8 cellular contexts compared by ENCODE assay signal in the genomic region with DNA sequence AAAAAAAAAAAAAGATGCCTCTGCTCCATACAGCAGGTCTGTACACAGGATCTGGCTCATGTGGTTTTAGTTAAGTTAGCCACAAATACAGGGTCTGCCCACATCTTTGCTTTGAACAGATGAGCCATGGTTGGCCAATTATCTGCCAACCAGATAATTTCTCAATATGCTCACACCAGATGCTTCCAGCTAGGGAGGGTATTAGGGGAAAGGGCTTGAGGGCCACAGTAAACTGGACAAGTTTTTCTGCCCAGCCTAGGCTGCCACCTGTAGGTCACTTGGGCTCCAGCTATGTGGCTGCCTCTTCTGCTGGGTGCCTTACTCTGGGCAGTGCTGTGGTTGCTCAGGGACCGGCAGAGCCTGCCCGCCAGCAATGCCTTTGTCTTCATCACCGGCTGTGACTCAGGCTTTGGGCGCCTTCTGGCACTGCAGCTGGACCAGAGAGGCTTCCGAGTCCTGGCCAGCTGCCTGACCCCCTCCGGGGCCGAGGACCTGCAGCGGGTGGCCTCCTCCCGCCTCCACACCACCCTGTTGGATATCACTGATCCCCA. TPM values are rescaled to one million over a fixed set of nuclear protein-coding genes. Genes with fewer than 3 reads are reported as not detected.
DNase-seq lines count a peak whose midpoint lies in the region; ATAC-seq, FAIRE-seq and TF ChIP-seq lines count a peak whose summit lies in the region.

No MANE protein-coding gene starts in this region.

- BruUV-seq in HepG2 (replicated peaks; lab: Mats Ljungman, UMichigan): TSS peak; percentile 13

- H2AFZ ChIP-seq in HepG2 (ENCODE audit: low read length): no peak overlapping the region

- H3K4me2 ChIP-seq in HepG2 (ENCODE audit: low read depth, low read length): peak overlapping the region; percentile 62

- H3K27me3 ChIP-seq in HepG2 (ENCODE audit: control insufficient read depth in 1 of 2, insufficient read depth in 2 of 2, low read length in 2 of 2) (no peaks in the 10 kb centered on the region), upper lobe of right lung (no peaks in the 10 kb centered on the region)

- no peaks in the 10 kb centered on the region for H3K79me2 ChIP-seq in HepG2 (ENCODE audit: insufficient read depth, low read length)

- TF ChIP-seq POLR2A in HepG2 (IDR thresholded peaks at IDR 0.05; ENCODE audit: insufficient read depth in 1 of 2, low read depth in 2 of 2, low read length in 2 of 2): no peak

- CTCF ChIA-PET in HepG2 (lab: Yijun Ruan, JAX; ENCODE audit: low intra/inter-chr PET ratio, low total read pairs): interaction anchor here (1.0 to 2.5 kb wide), 4 partner anchors 16 to 61 kb away, joined by 4 to 13 read pairs (median 6); a partner anchor contains a TSS

- no peak overlapping the region for H3K9ac ChIP-seq in HepG2 (ENCODE audit: insufficient read depth, low read depth, low read length)

- intact Hi-C loops in HepG2 (cut with micrococcal nuclease; ENCODE audit: unreplicated experiment): loop anchor here (1.0 to 5.0 kb wide), 5 partner anchors 14 to 534 kb away; a partner anchor contains a TSS
- intact Hi-C loops in upper lobe of right lung (cut with DNase I): no loop called here

- H4K20me1 ChIP-seq in HepG2 (ENCODE audit: insufficient read depth, low read length): 0 out of 2 replicates have a peak, but pooled peaks cover 2% of the 10 kb centered on the region

- TF ChIP-seq EP300 in HepG2 (IDR thresholded peaks at IDR 0.05; ENCODE audit: low read depth in 2 of 2, low read length in 2 of 2) (no peak), HepG2 (CRISPR knock-in tag; IDR thresholded peaks at IDR 0.05; ENCODE audit: borderline replicate concordance) (no peak)

- H3K4me3 ChIP-seq in GM12864 (ENCODE audit: low read depth, low read length): no peak overlapping the region
- H3K4me3 ChIP-seq in HepG2 (replicated peaks in 1 of 3; ENCODE audit: insufficient read depth in 1 of 3, low read depth in 2 of 3, low read length in 3 of 3): peak overlapping the region in 2 of 3 experiments; percentile 15 to 46; a peak in 1 of 6 replicates
- no peak overlapping the region for H3K4me3 ChIP-seq in upper lobe of right lung

- H3K36me3 ChIP-seq in HepG2 (replicated peaks in 1 of 2; ENCODE audit: control insufficient read depth in 1 of 2, insufficient read depth in 2 of 2, low read length in 2 of 2): peaks cover 6 to 16% of the 10 kb centered on the region in 2 experiments
- peaks cover 41% of the 10 kb centered on the region for H3K36me3 ChIP-seq in upper lobe of right lung

- peak overlapping the region; percentile 59 for H3K27ac ChIP-seq in HepG2 (ENCODE audit: extremely low read length, insufficient read depth, low read length)
- H3K27ac ChIP-seq in upper lobe of right lung: no peak overlapping the region

- peak; percentile 81 for TF ChIP-seq RAD21 in HepG2 (CRISPR knock-in tag; IDR thresholded peaks at IDR 0.05)

- peak; percentile 51 for FAIRE-seq in HepG2 (lab: Jason Lieb, UNC)

- peak; percentile 80 for ATAC-seq in HepG2
- ATAC-seq in upper lobe of right lung: peak; percentile 76
- no peak for ATAC-seq in GM19452 (IDR thresholded peaks at IDR 0.05; ENCODE audit: unreplicated experiment)

- DNase-seq in GM12864 (ENCODE audit: low read depth): no peak
- peak; percentile 94 for DNase-seq in NCI-H446 treated with DMSO at 0.1 percent for 48 hours (lab: John Stamatoyannopoulos, UW)
- peak; percentile 63 for DNase-seq in cerebellar cortex (ENCODE audit: low spot score)
- DNase-seq in HepG2 (ENCODE audit: low spot score): peak; percentile 55
- DNase-seq in upper lobe of right lung: peak; percentile 78
- DNase-seq in stimulated activated CD4-positive, alpha-beta T cell treated with anti-CD3 and anti-CD28 coated beads, Interleukin-12 subunit alpha, Interleukin-12 subunit beta, amount 100 ng/mL, for 4 hours: no peak
- no peak for DNase-seq in NCI-H2107 (lab: John Stamatoyannopoulos, UW)

- in situ Hi-C loops in HepG2 (cut with HindIII; ENCODE audit: extremely low pct_ligation_motif_present, low pct_unique_long_range_greater_than_20kb): no loop called here

- WGBS in HepG2 (ENCODE audit: low lambda C conversion rate): 90% methylated on average over 2 of the region's 9 CpGs

- POLR2A ChIA-PET in HepG2 (lab: Yijun Ruan, JAX): interaction anchor here (0.6 to 5.3 kb wide), 11 partner anchors 8 to 289 kb away, joined by 3 to 38 read pairs (median 5); a partner anchor contains a TSS

- H3K9me3 ChIP-seq in HepG2 (ENCODE audit: low read length) (no peaks in the 10 kb centered on the region), upper lobe of right lung (no peaks in the 10 kb centered on the region)

- TF ChIP-seq CTCF in GM12864 (IDR thresholded peaks at IDR 0.05; ENCODE audit: low read depth, low read length, missing control alignments): peak; percentile 48
- peak; percentile 84 for TF ChIP-seq CTCF in HepG2 (CRISPR knock-in tag; IDR thresholded peaks at IDR 0.05)
- TF ChIP-seq CTCF in upper lobe of right lung (IDR thresholded peaks at IDR 0.05): peak; percentile 53

- H3K4me1 ChIP-seq in HepG2 (ENCODE audit: insufficient read depth, low read length): peaks cover 81% of the 10 kb centered on the region
- peaks cover 57% of the 10 kb centered on the region for H3K4me1 ChIP-seq in upper lobe of right lung

RNA-seq across cellular contexts. Expression of a gene that starts 0.8 kb away (rescaled TPM):
- 1.0 and 2.6 TPM in 2 replicates for total RNA-seq in HepG2 (2016; rRNA removed; fragmentation: Illumina TruSeq; extraction: Trizol)
- 1.2 and 1.5 TPM in 2 replicates for total RNA-seq in HepG2 (2016; cell fraction: cytosol; rRNA removed; fragmentation: Illumina TruSeq; extraction: Trizol; ENCODE audit: low read depth)
- total RNA-seq in HepG2 (2016; cell fraction: insoluble cytoplasmic fraction; rRNA removed; fragmentation: Illumina TruSeq; extraction: Trizol): 1.2 and 2.6 TPM in 2 replicates
- 1.3 and 1.5 TPM in 2 replicates for total RNA-seq in HepG2 (2016; cell fraction: membrane; rRNA removed; fragmentation: Illumina TruSeq; extraction: Trizol)
- 4.5 and 6.2 TPM in 2 replicates for total RNA-seq in HepG2 (2016; cell fraction: nucleus; rRNA removed; fragmentation: Illumina TruSeq; extraction: Trizol)
- polyA plus RNA-seq in HepG2 (2011; rRNA removed): 5.7 TPM in 2 replicates
- polyA plus RNA-seq in HepG2 (2011; cell fraction: cytosol; rRNA removed): 2.4 and 3.4 TPM in 2 replicates
- 17.8 and 19.4 TPM in 2 replicates for polyA plus RNA-seq in HepG2 (2011; cell fraction: nucleus; rRNA removed)
- 3.3 and 4.2 TPM in 2 replicates for polyA plus RNA-seq in HepG2 (2012)
- polyA plus RNA-seq in HepG2 (2016; cell fraction: cytosol; fragmentation: Illumina TruSeq; extraction: Trizol; ENCODE audit: low read depth): 0.41 and 0.84 TPM in 2 replicates
- polyA plus RNA-seq in HepG2 (2016; cell fraction: insoluble cytoplasmic fraction; fragmentation: Illumina TruSeq; extraction: Trizol; ENCODE audit: low read depth): 0.71 and 0.91 TPM in 2 replicates
- 1.0 and 1.1 TPM in 2 replicates for polyA plus RNA-seq in HepG2 (2016; cell fraction: membrane; fragmentation: Illumina TruSeq; extraction: Trizol; ENCODE audit: low read depth)
- 9.3 and 11.2 TPM in 2 replicates for polyA plus RNA-seq in HepG2 (2016; cell fraction: nucleus; fragmentation: Illumina TruSeq; extraction: Trizol; ENCODE audit: insufficient read depth, low read depth)
- polyA minus RNA-seq in HepG2 (2011; rRNA and poly(A)+ RNA removed; ENCODE audit: low replicate concordance): 4.1 and 8.8 TPM in 2 replicates
- 0.53 and 0.79 TPM in 2 replicates for polyA minus RNA-seq in HepG2 (2011; cell fraction: cytosol; rRNA and poly(A)+ RNA removed)
- 11.6 and 16.1 TPM in 2 replicates for polyA minus RNA-seq in HepG2 (2011; cell fraction: nucleus; rRNA and poly(A)+ RNA removed)
- total RNA-seq in upper lobe of right lung: 6.0 TPM

RNA-seq across cellular contexts. Expression of a gene that starts 5.1 kb away (rescaled TPM):
- total RNA-seq in HepG2 (2016; rRNA removed; fragmentation: Illumina TruSeq; extraction: Trizol) (95.3 and 99.7 TPM in 2 replicates), upper lobe of right lung (129 TPM)
- total RNA-seq in HepG2 (2016; cell fraction: cytosol; rRNA removed; fragmentation: Illumina TruSeq; extraction: Trizol; ENCODE audit: low read depth): 118 and 144 TPM in 2 replicates
- total RNA-seq in HepG2 (2016; cell fraction: insoluble cytoplasmic fraction; rRNA removed; fragmentation: Illumina TruSeq; extraction: Trizol): 97.9 and 110 TPM in 2 replicates
- 102 and 108 TPM in 2 replicates for total RNA-seq in HepG2 (2016; cell fraction: membrane; rRNA removed; fragmentation: Illumina TruSeq; extraction: Trizol)
- 34.2 and 48.7 TPM in 2 replicates for total RNA-seq in HepG2 (2016; cell fraction: nucleus; rRNA removed; fragmentation: Illumina TruSeq; extraction: Trizol)
- polyA plus RNA-seq in HepG2 (2011; rRNA removed): 50.5 and 55.1 TPM in 2 replicates
- polyA plus RNA-seq in HepG2 (2011; cell fraction: cytosol; rRNA removed): 74.9 and 112 TPM in 2 replicates
- polyA plus RNA-seq in HepG2 (2011; cell fraction: nucleus; rRNA removed): 22.5 and 27.2 TPM in 2 replicates
- 34.8 and 38.2 TPM in 2 replicates for polyA plus RNA-seq in HepG2 (2012)
- polyA plus RNA-seq in HepG2 (2016; cell fraction: cytosol; fragmentation: Illumina TruSeq; extraction: Trizol; ENCODE audit: low read depth): 149 and 162 TPM in 2 replicates
- polyA plus RNA-seq in HepG2 (2016; cell fraction: insoluble cytoplasmic fraction; fragmentation: Illumina TruSeq; extraction: Trizol; ENCODE audit: low read depth): 107 and 112 TPM in 2 replicates
- polyA plus RNA-seq in HepG2 (2016; cell fraction: membrane; fragmentation: Illumina TruSeq; extraction: Trizol; ENCODE audit: low read depth): 91.5 and 100 TPM in 2 replicates
- 64.2 and 67.2 TPM in 2 replicates for polyA plus RNA-seq in HepG2 (2016; cell fraction: nucleus; fragmentation: Illumina TruSeq; extraction: Trizol; ENCODE audit: insufficient read depth, low read depth)
- 21.9 and 89.7 TPM in 2 replicates for polyA minus RNA-seq in HepG2 (2011; rRNA and poly(A)+ RNA removed; ENCODE audit: low replicate concordance)
- polyA minus RNA-seq in HepG2 (2011; cell fraction: cytosol; rRNA and poly(A)+ RNA removed): 6.7 and 11.0 TPM in 2 replicates
- polyA minus RNA-seq in HepG2 (2011; cell fraction: nucleus; rRNA and poly(A)+ RNA removed): 7.8 and 8.2 TPM in 2 replicates

RNA-seq across cellular contexts. Expression of a gene that starts 7.8 kb away (rescaled TPM):
- 134 and 277 TPM in 2 replicates for total RNA-seq in HepG2 (2016; rRNA removed; fragmentation: Illumina TruSeq; extraction: Trizol)
- total RNA-seq in HepG2 (2016; cell fraction: cytosol; rRNA removed; fragmentation: Illumina TruSeq; extraction: Trizol; ENCODE audit: low read depth): 129 and 132 TPM in 2 replicates
- 128 and 284 TPM in 2 replicates for total RNA-seq in HepG2 (2016; cell fraction: insoluble cytoplasmic fraction; rRNA removed; fragmentation: Illumina TruSeq; extraction: Trizol)
- total RNA-seq in HepG2 (2016; cell fraction: membrane; rRNA removed; fragmentation: Illumina TruSeq; extraction: Trizol): 138 and 152 TPM in 2 replicates
- 203 and 224 TPM in 2 replicates for total RNA-seq in HepG2 (2016; cell fraction: nucleus; rRNA removed; fragmentation: Illumina TruSeq; extraction: Trizol)
- polyA plus RNA-seq in HepG2 (2011; rRNA removed): 211 and 234 TPM in 2 replicates
- 424 and 444 TPM in 2 replicates for polyA plus RNA-seq in HepG2 (2011; cell fraction: cytosol; rRNA removed)
- 140 and 196 TPM in 2 replicates for polyA plus RNA-seq in HepG2 (2011; cell fraction: nucleus; rRNA removed)
- 226 and 283 TPM in 2 replicates for polyA plus RNA-seq in HepG2 (2012)
- 186 and 213 TPM in 2 replicates for polyA plus RNA-seq in HepG2 (2016; cell fraction: cytosol; fragmentation: Illumina TruSeq; extraction: Trizol; ENCODE audit: low read depth)
- polyA plus RNA-seq in HepG2 (2016; cell fraction: insoluble cytoplasmic fraction; fragmentation: Illumina TruSeq; extraction: Trizol; ENCODE audit: low read depth): 153 and 161 TPM in 2 replicates
- polyA plus RNA-seq in HepG2 (2016; cell fraction: membrane; fragmentation: Illumina TruSeq; extraction: Trizol; ENCODE audit: low read depth): 149 and 167 TPM in 2 replicates
- 381 and 422 TPM in 2 replicates for polyA plus RNA-seq in HepG2 (2016; cell fraction: nucleus; fragmentation: Illumina TruSeq; extraction: Trizol; ENCODE audit: insufficient read depth, low read depth)
- 159 and 211 TPM in 2 replicates for polyA minus RNA-seq in HepG2 (2011; rRNA and poly(A)+ RNA removed; ENCODE audit: low replicate concordance)
- polyA minus RNA-seq in HepG2 (2011; cell fraction: cytosol; rRNA and poly(A)+ RNA removed): 94.7 and 99.2 TPM in 2 replicates
- polyA minus RNA-seq in HepG2 (2011; cell fraction: nucleus; rRNA and poly(A)+ RNA removed): 47.0 and 55.9 TPM in 2 replicates
- total RNA-seq in upper lobe of right lung: 1,158 TPM

RNA-seq across cellular contexts. Expression of a gene that starts 13.3 kb away (rescaled TPM):
- total RNA-seq in HepG2 (2016; rRNA removed; fragmentation: Illumina TruSeq; extraction: Trizol) (0.24 and 0.75 TPM in 2 replicates), upper lobe of right lung (14.7 TPM)
- not detected in 2 replicates for total RNA-seq in HepG2 (2016; cell fraction: cytosol; rRNA removed; fragmentation: Illumina TruSeq; extraction: Trizol; ENCODE audit: low read depth)
- total RNA-seq in HepG2 (2016; cell fraction: insoluble cytoplasmic fraction; rRNA removed; fragmentation: Illumina TruSeq; extraction: Trizol): 0.15 and 0.35 TPM in 2 replicates
- 0.03 and 0.14 TPM in 2 replicates for total RNA-seq in HepG2 (2016; cell fraction: membrane; rRNA removed; fragmentation: Illumina TruSeq; extraction: Trizol)
- 1.3 and 1.5 TPM in 2 replicates for total RNA-seq in HepG2 (2016; cell fraction: nucleus; rRNA removed; fragmentation: Illumina TruSeq; extraction: Trizol)
- 0.65 and 1.8 TPM in 2 replicates for polyA plus RNA-seq in HepG2 (2011; rRNA removed)
- polyA plus RNA-seq in HepG2 (2011; cell fraction: cytosol; rRNA removed): 0.16 and 0.28 TPM in 2 replicates
- 12.1 and 12.6 TPM in 2 replicates for polyA plus RNA-seq in HepG2 (2011; cell fraction: nucleus; rRNA removed)
- 1.1 and 1.2 TPM in 2 replicates for polyA plus RNA-seq in HepG2 (2012)
- polyA plus RNA-seq in HepG2 (2016; cell fraction: cytosol; fragmentation: Illumina TruSeq; extraction: Trizol; ENCODE audit: low read depth): not detected in 2 replicates
- polyA plus RNA-seq in HepG2 (2016; cell fraction: insoluble cytoplasmic fraction; fragmentation: Illumina TruSeq; extraction: Trizol; ENCODE audit: low read depth): 0.28 TPM in 1 of 2 replicates, not detected in the other
- not detected in 2 replicates for polyA plus RNA-seq in HepG2 (2016; cell fraction: membrane; fragmentation: Illumina TruSeq; extraction: Trizol; ENCODE audit: low read depth)
- polyA plus RNA-seq in HepG2 (2016; cell fraction: nucleus; fragmentation: Illumina TruSeq; extraction: Trizol; ENCODE audit: insufficient read depth, low read depth): 1.7 and 2.7 TPM in 2 replicates
- 1.4 and 1.9 TPM in 2 replicates for polyA minus RNA-seq in HepG2 (2011; rRNA and poly(A)+ RNA removed; ENCODE audit: low replicate concordance)
- polyA minus RNA-seq in HepG2 (2011; cell fraction: cytosol; rRNA and poly(A)+ RNA removed): not detected in 2 replicates
- polyA minus RNA-seq in HepG2 (2011; cell fraction: nucleus; rRNA and poly(A)+ RNA removed): 2.2 and 3.1 TPM in 2 replicates

RNA-seq across cellular contexts. Expression of a gene that starts 22.0 kb away (rescaled TPM):
- 1.4 and 1.5 TPM in 2 replicates for total RNA-seq in HepG2 (2016; rRNA removed; fragmentation: Illumina TruSeq; extraction: Trizol)
- 5.4 and 5.8 TPM in 2 replicates for total RNA-seq in HepG2 (2016; cell fraction: cytosol; rRNA removed; fragmentation: Illumina TruSeq; extraction: Trizol; ENCODE audit: low read depth)
- total RNA-seq in HepG2 (2016; cell fraction: insoluble cytoplasmic fraction; rRNA removed; fragmentation: Illumina TruSeq; extraction: Trizol): 0.56 and 1.8 TPM in 2 replicates
- total RNA-seq in HepG2 (2016; cell fraction: membrane; rRNA removed; fragmentation: Illumina TruSeq; extraction: Trizol): 6.1 and 6.4 TPM in 2 replicates
- 0.53 and 1.2 TPM in 2 replicates for total RNA-seq in HepG2 (2016; cell fraction: nucleus; rRNA removed; fragmentation: Illumina TruSeq; extraction: Trizol)
- 0.63 and 1.0 TPM in 2 replicates for polyA plus RNA-seq in HepG2 (2011; rRNA removed)
- 0.85 and 1.1 TPM in 2 replicates for polyA plus RNA-seq in HepG2 (2011; cell fraction: cytosol; rRNA removed)
- 0.83 and 1.1 TPM in 2 replicates for polyA plus RNA-seq in HepG2 (2011; cell fraction: nucleus; rRNA removed)
- polyA plus RNA-seq in HepG2 (2012): 0.56 and 1.0 TPM in 2 replicates
- 14.3 and 14.9 TPM in 2 replicates for polyA plus RNA-seq in HepG2 (2016; cell fraction: cytosol; fragmentation: Illumina TruSeq; extraction: Trizol; ENCODE audit: low read depth)
- polyA plus RNA-seq in HepG2 (2016; cell fraction: insoluble cytoplasmic fraction; fragmentation: Illumina TruSeq; extraction: Trizol; ENCODE audit: low read depth): 2.1 and 3.0 TPM in 2 replicates
- 11.3 and 12.5 TPM in 2 replicates for polyA plus RNA-seq in HepG2 (2016; cell fraction: membrane; fragmentation: Illumina TruSeq; extraction: Trizol; ENCODE audit: low read depth)
- polyA plus RNA-seq in HepG2 (2016; cell fraction: nucleus; fragmentation: Illumina TruSeq; extraction: Trizol; ENCODE audit: insufficient read depth, low read depth): 2.0 and 2.7 TPM in 2 replicates
- polyA minus RNA-seq in HepG2 (2011; rRNA and poly(A)+ RNA removed; ENCODE audit: low replicate concordance): 1.8 and 14.3 TPM in 2 replicates
- polyA minus RNA-seq in HepG2 (2011; cell fraction: cytosol; rRNA and poly(A)+ RNA removed): 0.18 and 0.49 TPM in 2 replicates
- 0.90 and 0.99 TPM in 2 replicates for polyA minus RNA-seq in HepG2 (2011; cell fraction: nucleus; rRNA and poly(A)+ RNA removed)
- total RNA-seq in upper lobe of right lung: 5.8 TPM

Comparison
In these comparisons a context has a peak if more than half of its experiments do, and no peak if none do; other contexts are left out.
1. DNase-seq: peak in NCI-H446 treated with DMSO at 0.1 percent for 48 hours (single experiment), cerebellar cortex (single experiment), HepG2 (single experiment) and upper lobe of right lung (single experiment); none in GM12864 (single experiment), stimulated activated CD4-positive, alpha-beta T cell treated with anti-CD3 and anti-CD28 coated beads, Interleukin-12 subunit alpha, Interleukin-12 subunit beta, amount 100 ng/mL, for 4 hours (single experiment) and NCI-H2107 (single experiment).
2. H3K4me3 ChIP-seq: peak in HepG2 (2 of 3); none in GM12864 (single experiment) and upper lobe of right lung (single experiment).
3. Peak in every context shown above with its lines, with median percentiles within 50 percentile points of each other: CTCF ChIP-seq.